35 cellular contexts compared by ENCODE assay signal in the genomic region with DNA sequence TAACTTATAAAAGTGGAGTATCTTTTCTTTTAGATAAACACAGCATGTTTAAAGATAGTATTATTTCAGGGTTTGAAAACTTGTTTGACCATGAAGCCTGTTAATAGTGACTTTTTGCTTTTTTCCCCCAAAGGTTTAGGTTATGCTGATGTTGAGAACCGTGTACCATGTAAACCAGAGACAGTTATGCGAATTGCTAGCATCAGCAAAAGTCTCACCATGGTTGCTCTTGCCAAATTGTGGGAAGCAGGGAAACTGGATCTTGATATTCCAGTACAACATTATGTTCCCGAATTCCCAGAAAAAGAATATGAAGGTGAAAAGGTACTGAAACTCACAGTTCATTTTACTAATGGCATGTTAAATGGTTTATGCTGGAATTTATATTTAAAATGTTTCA.
"Had no signal": no experiment of that assay in that cellular context is flagged by ENCODE, and none has a peak within 500 bp of the region (broad histone marks: within the 10 kb centered on the region; RNA-seq: fewer than 3 reads in every experiment).

No MANE protein-coding gene starts in this region.

- H3K27ac ChIP-seq: body of pancreas, epithelial cell of prostate, esophagus squamous epithelium, heart left ventricle, WERI-Rb-1 had no signal

- H3K27me3 Mint-ChIP-seq: activated B cell treated with CpG ODN at 0.5 μM for 24 hours; activated CD8-positive, alpha-beta T cell treated with anti-CD3 and anti-CD28 coated beads for 36 hours; activated naive CD8-positive, alpha-beta T cell; activated T-helper 17 cell treated with anti-CD3 and anti-CD28 coated beads, Interleukin-2, amount 50 U/mL, for 72 hours; effector memory CD8-positive, alpha-beta T cell; T-helper 17 cell had no signal

- H3K27ac Mint-ChIP-seq: activated B cell treated with CpG ODN at 0.5 μM for 24 hours; activated CD8-positive, alpha-beta T cell treated with anti-CD3 and anti-CD28 coated beads for 36 hours; activated naive CD8-positive, alpha-beta T cell; activated T-helper 17 cell treated with anti-CD3 and anti-CD28 coated beads, Interleukin-2, amount 50 U/mL, for 72 hours; effector memory CD8-positive, alpha-beta T cell; T-helper 17 cell; T-helper 2 cell treated with Interferon-gamma antibody and Interleukin-4, amounts not matched to agents 5 μg/mL and 100 μg/mL, for 36 hours had no signal

- FAIRE-seq: colon, frontal cortex had no signal

- DNase-seq: activated B cell treated with CpG ODN at 0.5 μM for 24 hours; activated CD4-positive, alpha-beta T cell treated with anti-CD3 and anti-CD28 coated beads for 48 hours; activated CD4-positive, alpha-beta T cell treated with anti-CD3 and anti-CD28 coated beads, Interleukin-2, amount 50 U/mL, for 1 hour; activated CD4-positive, alpha-beta T cell treated with anti-CD3 and anti-CD28 coated beads, Interleukin-2, amount 50 U/mL, for 48 hours; activated CD8-positive, alpha-beta memory T cell treated with anti-CD3 and anti-CD28 coated beads for 24 hours; activated CD8-positive, alpha-beta T cell treated with anti-CD3 and anti-CD28 coated beads for 36 hours; activated effector memory CD4-positive, alpha-beta T cell treated with Interleukin-2 at 50 U/mL for 16 hours; activated gamma-delta T cell treated with Interleukin-2 at 50 U/mL for 16 hours; activated naive CD4-positive, alpha-beta T cell treated with anti-CD3 and anti-CD28 coated beads, Interleukin-2, amount 50 U/mL, for 16 hours; activated naive CD4-positive, alpha-beta T cell treated with Interleukin-2 at 50 U/mL for 16 hours; activated T-cell treated with anti-CD3 and anti-CD28 coated beads, Interleukin-2, amount 50 U/mL, for 4 hours; adrenal gland; amygdala; aorta; body of pancreas; caudate nucleus; cortex of kidney; dermis blood vessel endothelial cell; effector CD4-positive, alpha-beta T cell; effector memory CD8-positive, alpha-beta T cell; esophagus squamous epithelium; foreskin fibroblast; glutamatergic neuron; heart left ventricle; T-helper 1 cell; T-helper 17 cell; T1000; WERI-Rb-1 had no signal

- H3K9me3 Mint-ChIP-seq: activated B cell treated with CpG ODN at 0.5 μM for 24 hours; activated CD8-positive, alpha-beta T cell treated with anti-CD3 and anti-CD28 coated beads for 36 hours; activated T-cell treated with anti-CD3 and anti-CD28 coated beads, Interleukin-2, amount 50 U/mL, for 4 hours; activated T-helper 17 cell treated with anti-CD3 and anti-CD28 coated beads, Interleukin-2, amount 50 U/mL, for 72 hours; effector memory CD8-positive, alpha-beta T cell; T-helper 2 cell treated with Interferon-gamma antibody and Interleukin-4, amounts not matched to agents 5 μg/mL and 100 μg/mL, for 36 hours had no signal

- H3K4me3 Mint-ChIP-seq: activated B cell treated with CpG ODN at 0.5 μM for 24 hours; activated CD8-positive, alpha-beta T cell treated with anti-CD3 and anti-CD28 coated beads for 36 hours; activated naive CD8-positive, alpha-beta T cell; activated T-cell treated with anti-CD3 and anti-CD28 coated beads, Interleukin-2, amount 50 U/mL, for 4 hours; activated T-helper 17 cell treated with anti-CD3 and anti-CD28 coated beads, Interleukin-2, amount 50 U/mL, for 72 hours; effector memory CD8-positive, alpha-beta T cell; T-helper 17 cell; T-helper 2 cell treated with Interferon-gamma antibody and Interleukin-4, amounts not matched to agents 5 μg/mL and 100 μg/mL, for 36 hours had no signal

- H3K4me3 ChIP-seq: adrenal gland, body of pancreas, esophagus squamous epithelium, heart left ventricle had no signal

- H3K27me3 ChIP-seq: adrenal gland, body of pancreas, esophagus squamous epithelium, heart left ventricle had no signal

- H3K4me1 Mint-ChIP-seq: activated T-helper 17 cell treated with anti-CD3 and anti-CD28 coated beads, Interleukin-2, amount 50 U/mL, for 72 hours had no signal

- H3K9me3 ChIP-seq: adrenal gland, body of pancreas, esophagus squamous epithelium, heart left ventricle had no signal

- ATAC-seq: activated CD4-positive, CD25-positive, alpha-beta regulatory T cell treated with anti-CD3 and anti-CD28 coated beads, Interleukin-2, amount 50 U/mL, for 24 hours; activated CD8-positive, alpha-beta T cell treated with anti-CD3 and anti-CD28 coated beads for 36 hours; activated T-cell treated with anti-CD3 and anti-CD28 coated beads, Interleukin-2, amount 50 U/mL, for 4 hours; activated T-helper 17 cell treated with anti-CD3 and anti-CD28 coated beads, Interleukin-2, amount 50 U/mL, for 72 hours; body of pancreas; effector memory CD8-positive, alpha-beta T cell; heart left ventricle; T-helper 17 cell had no signal
